ENCODE assay signal across 25 cellular contexts in the genomic region with DNA sequence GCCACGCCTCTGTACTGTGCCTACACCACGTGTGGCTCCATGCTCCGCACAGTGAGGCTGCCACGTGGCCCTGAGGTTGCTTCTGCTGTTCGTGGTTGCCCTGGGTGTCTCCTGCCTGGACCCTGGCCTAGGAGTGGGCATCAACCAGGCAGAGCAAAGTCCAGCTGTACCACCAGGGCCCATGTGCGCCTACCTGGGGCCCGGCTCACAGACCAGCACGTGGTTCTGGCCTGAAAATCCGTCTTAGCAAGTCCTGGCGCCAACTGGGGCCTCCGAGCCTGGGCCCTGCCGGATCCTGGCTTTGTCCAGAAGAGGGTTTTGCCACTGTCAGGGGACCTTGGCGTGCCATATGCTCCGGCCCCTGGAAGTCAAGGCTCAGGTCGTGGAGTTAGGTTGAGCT.
"Had no signal": no experiment of that assay in that cellular context is flagged by ENCODE, and none has a peak within 500 bp of the region (broad histone marks: within the 10 kb centered on the region; RNA-seq: fewer than 3 reads in every experiment).

No MANE protein-coding gene starts in this region.

- H3K27ac ChIP-seq: colonic mucosa, epithelial cell of prostate, esophagus squamous epithelium, gastrocnemius medialis, heart right ventricle, left lung, lower lobe of right lung had no signal

- ATAC-seq: effector memory CD8-positive, alpha-beta T cell; esophagus mucosa; gastrocnemius medialis; heart right ventricle; left cardiac atrium; left lung; left ventricle myocardium superior; lower lobe of right lung had no signal

- H3K9me3 ChIP-seq: colonic mucosa, esophagus squamous epithelium, gastrocnemius medialis, heart right ventricle, left lung, lower lobe of right lung, mucosa of descending colon had no signal

- DNase-seq: colonic mucosa; cortex of kidney; effector CD8-positive, alpha-beta T cell; effector memory CD8-positive, alpha-beta T cell; endodermal cell; erythroblast; esophagus squamous epithelium; foreskin fibroblast; foreskin melanocyte; gastrocnemius medialis; glutamatergic neuron; head of caudate nucleus; heart right ventricle; hippocampal formation; left cardiac atrium; left lung; left ventricle myocardium superior; lower lobe of right lung; mesenchymal stem cell; mucosa of descending colon had no signal

- H3K36me3 ChIP-seq: colonic mucosa, esophagus squamous epithelium, gastrocnemius medialis, heart right ventricle, left lung, lower lobe of right lung had no signal

- H3K27me3 ChIP-seq: colonic mucosa had no signal

- H3K4me3 ChIP-seq: colonic mucosa, esophagus squamous epithelium, gastrocnemius medialis, heart right ventricle, left lung, lower lobe of right lung, mucosa of descending colon had no signal

- FAIRE-seq: endometrium, islet of Langerhans, keratinocyte had no signal

- H3K4me1 ChIP-seq: colonic mucosa, gastrocnemius medialis, heart right ventricle, left lung, lower lobe of right lung had no signal
